2 cellular contexts compared by ENCODE assay signal in the genomic region with DNA sequence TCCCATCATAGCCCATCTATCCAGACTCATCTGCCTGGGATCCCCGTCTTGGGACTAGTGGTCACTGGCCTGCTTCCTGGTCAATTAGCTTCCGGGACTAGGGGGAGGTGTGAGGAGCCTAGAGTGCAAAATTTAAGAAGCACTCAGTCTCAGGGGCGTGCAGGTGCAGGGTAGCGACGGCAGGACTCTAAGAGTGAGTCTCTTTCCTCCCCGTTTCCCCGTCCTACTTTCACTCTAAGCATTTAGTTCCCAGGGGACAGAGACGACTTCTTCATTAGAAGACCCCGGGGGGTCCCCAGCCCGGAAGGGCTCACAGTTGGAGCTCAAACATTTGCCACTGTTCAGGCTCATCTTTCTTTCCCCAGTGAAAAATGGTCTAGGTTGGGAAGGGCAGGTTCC.
TF ChIP-seq lines count a peak whose summit lies in the region.

No MANE protein-coding gene starts in this region.

TF ChIP-seq in A549, 52 proteins besides CTCF, POLR2A, EP300 and RAD21 (continued from another document):
- TF ChIP-seq, protein P1, sequence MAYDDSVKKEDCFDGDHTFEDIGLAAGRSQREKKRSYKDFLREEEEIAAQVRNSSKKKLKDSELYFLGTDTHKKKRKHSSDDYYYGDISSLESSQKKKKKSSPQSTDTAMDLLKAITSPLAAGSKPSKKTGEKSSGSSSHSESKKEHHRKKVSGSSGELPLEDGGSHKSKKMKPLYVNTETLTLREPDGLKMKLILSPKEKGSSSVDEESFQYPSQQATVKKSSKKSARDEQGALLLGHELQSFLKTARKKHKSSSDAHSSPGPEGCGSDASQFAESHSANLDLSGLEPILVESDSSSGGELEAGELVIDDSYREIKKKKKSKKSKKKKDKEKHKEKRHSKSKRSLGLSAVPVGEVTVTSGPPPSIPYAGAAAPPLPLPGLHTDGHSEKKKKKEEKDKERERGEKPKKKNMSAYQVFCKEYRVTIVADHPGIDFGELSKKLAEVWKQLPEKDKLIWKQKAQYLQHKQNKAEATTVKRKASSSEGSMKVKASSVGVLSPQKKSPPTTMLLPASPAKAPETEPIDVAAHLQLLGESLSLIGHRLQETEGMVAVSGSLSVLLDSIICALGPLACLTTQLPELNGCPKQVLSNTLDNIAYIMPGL (CRISPR knock-in tag; IDR thresholded peaks at IDR 0.05; ENCODE audit: borderline replicate concordance): no peak
- TF ChIP-seq, protein P2, sequence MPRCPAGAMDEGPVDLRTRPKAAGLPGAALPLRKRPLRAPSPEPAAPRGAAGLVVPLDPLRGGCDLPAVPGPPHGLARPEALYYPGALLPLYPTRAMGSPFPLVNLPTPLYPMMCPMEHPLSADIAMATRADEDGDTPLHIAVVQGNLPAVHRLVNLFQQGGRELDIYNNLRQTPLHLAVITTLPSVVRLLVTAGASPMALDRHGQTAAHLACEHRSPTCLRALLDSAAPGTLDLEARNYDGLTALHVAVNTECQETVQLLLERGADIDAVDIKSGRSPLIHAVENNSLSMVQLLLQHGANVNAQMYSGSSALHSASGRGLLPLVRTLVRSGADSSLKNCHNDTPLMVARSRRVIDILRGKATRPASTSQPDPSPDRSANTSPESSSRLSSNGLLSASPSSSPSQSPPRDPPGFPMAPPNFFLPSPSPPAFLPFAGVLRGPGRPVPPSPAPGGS (IDR thresholded peaks at IDR 0.05): no peak
- TF ChIP-seq MAZ (IDR thresholded peaks at IDR 0.05; ENCODE audit: borderline replicate concordance, low read depth, low read length) (no peak), MYC (IDR thresholded peaks at IDR 0.05; ENCODE audit: borderline replicate concordance, low read length) (no peak), SREBF2 (IDR thresholded peaks at IDR 0.05) (no peak), HEYL (CRISPR knock-in tag; IDR thresholded peaks at IDR 0.05) (no peak), RFX5 (IDR thresholded peaks at IDR 0.05) (no peak), FOSL2 (IDR thresholded peaks at IDR 0.05) (no peak), FOSL2 (CRISPR knock-in tag; IDR thresholded peaks at IDR 0.05) (no peak), HOXA7 (CRISPR knock-in tag; IDR thresholded peaks at IDR 0.05) (no peak), BHLHE40 (IDR thresholded peaks at IDR 0.05; ENCODE audit: low read depth, low read length) (no peak), NR3C1 (IDR thresholded peaks at IDR 0.05) (no peak)
- TF ChIP-seq, protein P3, sequence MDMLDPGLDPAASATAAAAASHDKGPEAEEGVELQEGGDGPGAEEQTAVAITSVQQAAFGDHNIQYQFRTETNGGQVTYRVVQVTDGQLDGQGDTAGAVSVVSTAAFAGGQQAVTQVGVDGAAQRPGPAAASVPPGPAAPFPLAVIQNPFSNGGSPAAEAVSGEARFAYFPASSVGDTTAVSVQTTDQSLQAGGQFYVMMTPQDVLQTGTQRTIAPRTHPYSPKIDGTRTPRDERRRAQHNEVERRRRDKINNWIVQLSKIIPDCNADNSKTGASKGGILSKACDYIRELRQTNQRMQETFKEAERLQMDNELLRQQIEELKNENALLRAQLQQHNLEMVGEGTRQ (IDR thresholded peaks at IDR 0.05): no peak
- TF ChIP-seq, protein P4, sequence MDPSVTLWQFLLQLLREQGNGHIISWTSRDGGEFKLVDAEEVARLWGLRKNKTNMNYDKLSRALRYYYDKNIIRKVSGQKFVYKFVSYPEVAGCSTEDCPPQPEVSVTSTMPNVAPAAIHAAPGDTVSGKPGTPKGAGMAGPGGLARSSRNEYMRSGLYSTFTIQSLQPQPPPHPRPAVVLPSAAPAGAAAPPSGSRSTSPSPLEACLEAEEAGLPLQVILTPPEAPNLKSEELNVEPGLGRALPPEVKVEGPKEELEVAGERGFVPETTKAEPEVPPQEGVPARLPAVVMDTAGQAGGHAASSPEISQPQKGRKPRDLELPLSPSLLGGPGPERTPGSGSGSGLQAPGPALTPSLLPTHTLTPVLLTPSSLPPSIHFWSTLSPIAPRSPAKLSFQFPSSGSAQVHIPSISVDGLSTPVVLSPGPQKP (IDR thresholded peaks at IDR 0.05; ENCODE audit: low read depth, low read length): no peak

TF ChIP-seq in liver, 16 proteins besides CTCF, POLR2A, EP300 and RAD21 (continued from another document):
- TF ChIP-seq, protein P5, sequence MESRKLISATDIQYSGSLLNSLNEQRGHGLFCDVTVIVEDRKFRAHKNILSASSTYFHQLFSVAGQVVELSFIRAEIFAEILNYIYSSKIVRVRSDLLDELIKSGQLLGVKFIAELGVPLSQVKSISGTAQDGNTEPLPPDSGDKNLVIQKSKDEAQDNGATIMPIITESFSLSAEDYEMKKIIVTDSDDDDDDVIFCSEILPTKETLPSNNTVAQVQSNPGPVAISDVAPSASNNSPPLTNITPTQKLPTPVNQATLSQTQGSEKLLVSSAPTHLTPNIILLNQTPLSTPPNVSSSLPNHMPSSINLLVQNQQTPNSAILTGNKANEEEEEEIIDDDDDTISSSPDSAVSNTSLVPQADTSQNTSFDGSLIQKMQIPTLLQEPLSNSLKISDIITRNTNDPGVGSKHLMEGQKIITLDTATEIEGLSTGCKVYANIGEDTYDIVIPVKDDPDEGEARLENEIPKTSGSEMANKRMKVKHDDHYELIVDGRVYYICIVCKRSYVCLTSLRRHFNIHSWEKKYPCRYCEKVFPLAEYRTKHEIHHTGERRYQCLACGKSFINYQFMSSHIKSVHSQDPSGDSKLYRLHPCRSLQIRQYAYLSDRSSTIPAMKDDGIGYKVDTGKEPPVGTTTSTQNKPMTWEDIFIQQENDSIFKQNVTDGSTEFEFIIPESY (IDR thresholded peaks at IDR 0.05): no peak
- TF ChIP-seq ATF3 (IDR thresholded peaks at IDR 0.05) (no peak), YY1 (IDR thresholded peaks at IDR 0.05) (no peak), FOXA2 (IDR thresholded peaks at IDR 0.05) (no peak), NR2F2 (IDR thresholded peaks at IDR 0.05) (no peak), TAF1 (conservative IDR thresholded peaks at IDR 0.05) (no peak), GABPA (IDR thresholded peaks at IDR 0.05 in 1 of 2, conservative IDR thresholded peaks at IDR 0.05 in 1 of 2) (no peak), JUND (IDR thresholded peaks at IDR 0.05) (no peak), HNF4G (IDR thresholded peaks at IDR 0.05) (no peak), SP1 (IDR thresholded peaks at IDR 0.05) (no peak), RXRA (IDR thresholded peaks at IDR 0.05) (no peak), HNF4A (conservative IDR thresholded peaks at IDR 0.05) (no peak), FOXA1 (IDR thresholded peaks at IDR 0.05) (no peak)
- TF ChIP-seq, protein P6, sequence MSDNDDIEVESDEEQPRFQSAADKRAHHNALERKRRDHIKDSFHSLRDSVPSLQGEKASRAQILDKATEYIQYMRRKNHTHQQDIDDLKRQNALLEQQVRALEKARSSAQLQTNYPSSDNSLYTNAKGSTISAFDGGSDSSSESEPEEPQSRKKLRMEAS (IDR thresholded peaks at IDR 0.05): no peak
